10 cellular contexts compared by ENCODE assay signal in the genomic region with DNA sequence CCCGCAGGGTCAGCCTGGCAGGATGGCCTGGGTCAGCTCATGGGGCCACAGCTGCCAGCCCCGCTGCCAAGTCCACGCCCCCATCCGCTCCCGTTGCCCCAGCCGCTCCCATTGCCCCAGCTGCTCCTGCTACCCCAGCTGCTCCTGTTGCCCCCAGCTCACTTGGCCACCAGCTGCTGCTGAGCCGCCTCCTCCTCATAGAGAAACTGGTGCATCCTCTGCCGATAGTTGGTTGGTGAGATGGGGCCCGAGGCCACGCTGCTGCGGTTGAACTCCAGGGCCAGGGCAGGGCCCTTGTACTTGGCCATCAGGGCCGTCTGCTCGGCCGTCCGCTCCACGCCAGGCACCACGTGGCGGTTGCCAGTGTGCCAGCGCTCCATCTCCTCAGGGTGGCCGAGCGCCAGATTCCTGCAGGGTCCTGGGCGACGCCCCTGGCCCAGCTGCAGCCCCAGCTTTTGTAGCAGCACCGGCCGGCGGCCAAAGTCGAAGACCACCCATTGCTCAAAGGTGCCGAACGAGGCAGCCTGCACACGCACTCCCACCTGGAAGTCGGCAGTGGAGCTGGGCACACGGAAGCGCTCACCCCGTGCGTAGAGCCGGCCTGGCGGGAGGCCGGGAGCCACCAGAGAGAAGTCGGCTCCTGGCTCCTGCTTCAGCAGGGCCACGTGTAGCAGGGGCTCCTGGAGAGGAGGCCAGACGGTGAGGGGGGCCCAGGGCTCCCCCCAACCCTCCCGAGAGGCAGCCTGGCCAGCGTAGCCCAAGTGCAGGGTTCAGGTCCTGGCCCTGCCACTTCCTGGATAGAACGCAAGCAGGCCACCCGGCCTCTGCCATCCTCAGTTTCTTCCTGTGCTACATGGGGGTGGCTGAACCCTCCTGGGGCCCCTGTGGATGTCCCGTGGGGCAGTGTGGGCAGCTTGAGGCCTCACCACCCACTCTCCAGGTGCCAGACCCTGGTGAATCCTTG. TPM values are rescaled to one million over a fixed set of nuclear protein-coding genes. Genes with fewer than 3 reads are reported as not detected.
DNase-seq lines count a peak whose midpoint lies in the region; ATAC-seq and TF ChIP-seq lines count a peak whose summit lies in the region.
"Had no signal": no experiment of that assay in that cellular context is flagged by ENCODE, and none has a peak within 500 bp of the region (broad histone marks: within the 10 kb centered on the region; RNA-seq: fewer than 3 reads in every experiment).

No MANE protein-coding gene starts in this region.

- H4K20me1 ChIP-seq in OCI-LY3 (ENCODE audit: insufficient read depth, low read length): peaks cover 58% of the 10 kb centered on the region

- DNase-seq in activated T-cell treated with anti-CD3 and anti-CD28 coated beads, Interleukin-2, amount 50 U/mL, for 4 hours: no peak
- no peak for DNase-seq in activated T-cell treated with anti-CD3 and anti-CD28 coated beads, Interleukin-2, amount 50 U/mL, for 72 hours
- DNase-seq in brain microvascular endothelial cell: no peak
- DNase-seq in DMS53 (lab: John Stamatoyannopoulos, UW): no peak
- DNase-seq: erythroblast, H7, KG1 had no signal

- no peaks in the 10 kb centered on the region for H3K9me3 ChIP-seq in OCI-LY3 (ENCODE audit: insufficient read depth, low read length)
- no peaks in the 10 kb centered on the region for H3K9me3 ChIP-seq in neutrophil

- H3K4me2 ChIP-seq in OCI-LY3 (ENCODE audit: low read length): peak overlapping the region; percentile 68

- H3K27ac ChIP-seq in OCI-LY3 (ENCODE audit: low read length) (no peak overlapping the region), neutrophil (peak overlapping the region; percentile 97), brain microvascular endothelial cell (no peak overlapping the region)

- no peaks in the 10 kb centered on the region for H3K36me3 ChIP-seq in OCI-LY3 (replicated peaks; ENCODE audit: low read depth, low read length)
- H3K36me3 ChIP-seq in neutrophil: peaks cover 73% of the 10 kb centered on the region
- peaks cover 16% of the 10 kb centered on the region for H3K36me3 ChIP-seq in brain microvascular endothelial cell (replicated peaks)

- no peak overlapping the region for H3K27ac Mint-ChIP-seq in activated T-cell treated with anti-CD3 and anti-CD28 coated beads, Interleukin-2, amount 50 U/mL, for 72 hours
- H3K27ac Mint-ChIP-seq: brain had no signal

- TF ChIP-seq CTCF in OCI-LY3 (IDR thresholded peaks at IDR 0.05; ENCODE audit: low read depth, low read length) (no peak), neutrophil (IDR thresholded peaks at IDR 0.05) (no peak), brain microvascular endothelial cell (IDR thresholded peaks at IDR 0.05; ENCODE audit: low read depth, low read length, missing control alignments) (no peak)

- H3K4me1 Mint-ChIP-seq in activated T-cell treated with anti-CD3 and anti-CD28 coated beads, Interleukin-2, amount 50 U/mL, for 4 hours (ENCODE audit: low read depth): peaks cover 22% of the 10 kb centered on the region
- peaks cover 13% of the 10 kb centered on the region for H3K4me1 Mint-ChIP-seq in activated T-cell treated with anti-CD3 and anti-CD28 coated beads, Interleukin-2, amount 50 U/mL, for 72 hours (ENCODE audit: low read depth)
- H3K4me1 Mint-ChIP-seq: brain had no signal

- H3K4me3 ChIP-seq in OCI-LY3 (ENCODE audit: low read length) (no peak overlapping the region), neutrophil (ENCODE audit: low read depth in 1 of 2, low read length in 1 of 2) (peak overlapping the region; percentile 63 to 69), brain microvascular endothelial cell (ENCODE audit: low read depth, low read length) (no peak overlapping the region)

- no peaks in the 10 kb centered on the region for H3K27me3 Mint-ChIP-seq in activated T-cell treated with anti-CD3 and anti-CD28 coated beads, Interleukin-2, amount 50 U/mL, for 4 hours (ENCODE audit: low read depth)
- no peaks in the 10 kb centered on the region for H3K27me3 Mint-ChIP-seq in activated T-cell treated with anti-CD3 and anti-CD28 coated beads, Interleukin-2, amount 50 U/mL, for 72 hours (ENCODE audit: low read depth)
- H3K27me3 Mint-ChIP-seq: brain had no signal

- H3K27me3 ChIP-seq in OCI-LY3 (ENCODE audit: low read depth, low read length): peaks cover 68% of the 10 kb centered on the region
- peaks cover 15% of the 10 kb centered on the region for H3K27me3 ChIP-seq in neutrophil
- H3K27me3 ChIP-seq in brain microvascular endothelial cell (replicated peaks): no peaks in the 10 kb centered on the region

- in situ Hi-C loops in brain microvascular endothelial cell (cut with HindIII; ENCODE audit: low pct_ligation_motif_present, low sequenced_read_pairs): no loop called here

- no peaks in the 10 kb centered on the region for H3K9me3 Mint-ChIP-seq in activated T-cell treated with anti-CD3 and anti-CD28 coated beads, Interleukin-2, amount 50 U/mL, for 4 hours
- H3K9me3 Mint-ChIP-seq in activated T-cell treated with anti-CD3 and anti-CD28 coated beads, Interleukin-2, amount 50 U/mL, for 72 hours: no peaks in the 10 kb centered on the region
- H3K9me3 Mint-ChIP-seq: brain had no signal

- ATAC-seq in activated T-cell treated with anti-CD3 and anti-CD28 coated beads, Interleukin-2, amount 50 U/mL, for 4 hours: no peak
- no peak for ATAC-seq in activated T-cell treated with anti-CD3 and anti-CD28 coated beads, Interleukin-2, amount 50 U/mL, for 72 hours (replicated peaks in 1 of 2)

- H3K4me1 ChIP-seq in OCI-LY3 (ENCODE audit: low read length) (peaks cover 30% of the 10 kb centered on the region), neutrophil (ENCODE audit: control insufficient read depth in 1 of 2, insufficient read depth in 1 of 2, low read depth in 1 of 2, low read length in 1 of 2) (peaks cover 50 to 62% of the 10 kb centered on the region in 2 experiments)

- H3K9ac ChIP-seq in OCI-LY3 (ENCODE audit: low read length): no peak overlapping the region

- H3K36me3 Mint-ChIP-seq in activated T-cell treated with anti-CD3 and anti-CD28 coated beads, Interleukin-2, amount 50 U/mL, for 4 hours (ENCODE audit: insufficient read depth): peaks cover 5% of the 10 kb centered on the region
- H3K36me3 Mint-ChIP-seq in activated T-cell treated with anti-CD3 and anti-CD28 coated beads, Interleukin-2, amount 50 U/mL, for 72 hours (ENCODE audit: insufficient read depth in 2 of 2): no peaks in the 10 kb centered on the region
- H3K36me3 Mint-ChIP-seq: brain had no signal

- H3K4me3 Mint-ChIP-seq in activated T-cell treated with anti-CD3 and anti-CD28 coated beads, Interleukin-2, amount 50 U/mL, for 4 hours: peak overlapping the region; percentile 11
- peak overlapping the region in 1 of 2 donors; percentile 9 for H3K4me3 Mint-ChIP-seq in activated T-cell treated with anti-CD3 and anti-CD28 coated beads, Interleukin-2, amount 50 U/mL, for 72 hours
- H3K4me3 Mint-ChIP-seq: brain had no signal

- no peak overlapping the region for H2AFZ ChIP-seq in OCI-LY3 (ENCODE audit: low read depth, low read length)

- no peaks in the 10 kb centered on the region for H3K79me2 ChIP-seq in OCI-LY3 (ENCODE audit: low read length)

RNA-seq across cellular contexts. Expression of a gene that starts 4.8 kb away (rescaled TPM):
- total RNA-seq in activated T-cell treated with anti-CD3 and anti-CD28 coated beads, Interleukin-2, amount 50 U/mL, for 4 hours: 10 to 100 TPM in 1 of 3 donors, 1 to 10 TPM in 2; 7.4 to 11.9 (median 7.8) TPM
- total RNA-seq in activated T-cell treated with anti-CD3 and anti-CD28 coated beads, Interleukin-2, amount 50 U/mL, for 72 hours: 10 to 100 TPM in 1 of 2 donors, 1 to 10 TPM in 1; 8.8 to 31.2 TPM

RNA-seq across cellular contexts. Expression of a gene that starts 15.3 kb away (rescaled TPM):
- total RNA-seq in activated T-cell treated with anti-CD3 and anti-CD28 coated beads, Interleukin-2, amount 50 U/mL, for 4 hours: under 1 TPM; 0.13 to 0.19 (median 0.18) TPM
- total RNA-seq in activated T-cell treated with anti-CD3 and anti-CD28 coated beads, Interleukin-2, amount 50 U/mL, for 72 hours: under 1 TPM; 0.67 to 0.74 TPM

RNA-seq across cellular contexts. Expression of a gene that starts 21.7 kb away (rescaled TPM):
- not detected for total RNA-seq in activated T-cell treated with anti-CD3 and anti-CD28 coated beads, Interleukin-2, amount 50 U/mL, for 4 hours
- total RNA-seq in activated T-cell treated with anti-CD3 and anti-CD28 coated beads, Interleukin-2, amount 50 U/mL, for 72 hours: not detected

RNA-seq across cellular contexts. Expression of a gene that starts 32.1 kb away (rescaled TPM):
- under 1 TPM; 0.13 to 0.21 (median 0.16) TPM for total RNA-seq in activated T-cell treated with anti-CD3 and anti-CD28 coated beads, Interleukin-2, amount 50 U/mL, for 4 hours
- total RNA-seq in activated T-cell treated with anti-CD3 and anti-CD28 coated beads, Interleukin-2, amount 50 U/mL, for 72 hours: 1 to 10 TPM in 1 of 2 donors, under 1 TPM in 1; 0.97 to 1.2 TPM

RNA-seq across cellular contexts. Expression of a gene that starts 48.7 kb away (rescaled TPM):
- 100 to 1,000 TPM; 137 to 171 (median 165) TPM for total RNA-seq in activated T-cell treated with anti-CD3 and anti-CD28 coated beads, Interleukin-2, amount 50 U/mL, for 4 hours
- total RNA-seq in activated T-cell treated with anti-CD3 and anti-CD28 coated beads, Interleukin-2, amount 50 U/mL, for 72 hours: 100 to 1,000 TPM in 1 of 2 donors, 10 to 100 TPM in 1; 91.0 to 130 TPM

Comparison
In these comparisons a context has a peak if more than half of its experiments do, and no peak if none do; other contexts are left out.
1. H3K4me3 ChIP-seq: peak in neutrophil (2 of 2); none in OCI-LY3 (single experiment) and brain microvascular endothelial cell (single experiment).